Comparison of ENCODE assay signal across 17 cellular contexts in the genomic region with DNA sequence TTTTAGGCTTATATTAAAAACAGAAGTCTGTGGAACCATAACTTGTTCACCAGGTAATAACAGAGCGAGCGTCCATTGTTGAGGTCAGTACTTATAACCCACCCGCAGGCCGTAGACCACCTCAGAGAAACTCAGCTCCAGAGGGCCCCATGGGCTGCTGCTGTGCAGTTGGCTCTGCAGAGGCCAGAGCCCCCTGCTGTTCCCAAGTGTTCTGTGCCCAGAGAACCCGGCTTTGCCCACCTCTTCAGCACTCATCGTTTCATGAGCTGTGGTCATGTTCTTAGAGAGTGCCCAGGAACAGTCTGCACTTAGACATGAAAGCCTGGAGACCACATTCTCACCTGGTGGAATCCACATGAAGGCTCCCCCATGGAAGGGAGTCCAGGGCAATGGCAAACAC. TPM values are rescaled to one million over a fixed set of nuclear protein-coding genes. Genes with fewer than 3 reads are reported as not detected.
DNase-seq lines count a peak whose midpoint lies in the region; ATAC-seq and TF ChIP-seq lines count a peak whose summit lies in the region.
"Had no signal": no experiment of that assay in that cellular context is flagged by ENCODE, and none has a peak within 500 bp of the region (broad histone marks: within the 10 kb centered on the region; RNA-seq: fewer than 3 reads in every experiment).

No MANE protein-coding gene starts in this region.

- intact Hi-C loops in Calu3 (cut with micrococcal nuclease; ENCODE audit: unreplicated experiment) = loop anchor here (5.0 kb wide), 1 partner anchor 134 kb away; no protein-coding TSS in a partner anchor

- H3K36me3 Mint-ChIP-seq in Calu3 (ENCODE audit: insufficient read depth, unreplicated experiment) (no peaks in the 10 kb centered on the region), HFFc6 (ENCODE audit: low read depth) (no peaks in the 10 kb centered on the region), neural crest cell (ENCODE audit: low read depth) (no peaks in the 10 kb centered on the region)
- H3K36me3 Mint-ChIP-seq: CD8-positive, alpha-beta T cell had no signal

- H3K4me1 Mint-ChIP-seq in Calu3 (ENCODE audit: low read depth, unreplicated experiment) = no peaks in the 10 kb centered on the region
- peaks cover 12% of the 10 kb centered on the region for H3K4me1 Mint-ChIP-seq in HFFc6 (ENCODE audit: low read depth)
- peaks cover 3% of the 10 kb centered on the region for H3K4me1 Mint-ChIP-seq in neural crest cell

- TF ChIP-seq CTCF in Calu3 (IDR thresholded peaks at IDR 0.05; ENCODE audit: unreplicated experiment) (peak; percentile 23), HFFc6 (IDR thresholded peaks at IDR 0.05) (peak; percentile 49), astrocyte of the spinal cord (IDR thresholded peaks at IDR 0.05; ENCODE audit: low read depth, low read length) (peak; percentile 18), neural crest cell (conservative IDR thresholded peaks at IDR 0.05) (peak; percentile 12), GM10266 (IDR thresholded peaks at IDR 0.05; ENCODE audit: control insufficient read depth, insufficient read depth, low read depth, missing control alignments) (no peak)

- no peak overlapping the region for H3K4me3 ChIP-seq in astrocyte of the spinal cord (ENCODE audit: low read depth, low read length)
- H3K4me3 ChIP-seq: colonic mucosa, esophagus muscularis mucosa, PC-9, psoas muscle had no signal

- no peak for DNase-seq in Calu3
- DNase-seq in HFFc6 = no peak
- no peak for DNase-seq in astrocyte of the spinal cord (ENCODE audit: low read depth, low spot score)
- DNase-seq in neural crest cell (ENCODE audit: low read depth, low spot score) = no peak
- DNase-seq in NCI-H345 (lab: John Stamatoyannopoulos, UW) = no peak
- no peak for DNase-seq in GM10266 (ENCODE audit: extremely low spot score)
- DNase-seq: activated CD4-positive, alpha-beta T cell treated with anti-CD3 and anti-CD28 coated beads for 1 hour; activated T-cell treated with anti-CD3 and anti-CD28 coated beads, Interleukin-2, amount 50 U/mL, for 4 hours; CD8-positive, alpha-beta T cell; colonic mucosa; MV-4-11; NCI-H446; PC-9; psoas muscle had no signal

- H3K9me3 Mint-ChIP-seq in Calu3 (ENCODE audit: low read depth, unreplicated experiment) = no peaks in the 10 kb centered on the region
- no peaks in the 10 kb centered on the region for H3K9me3 Mint-ChIP-seq in HFFc6
- H3K9me3 Mint-ChIP-seq in neural crest cell = no peaks in the 10 kb centered on the region
- H3K9me3 Mint-ChIP-seq: activated T-cell treated with anti-CD3 and anti-CD28 coated beads, Interleukin-2, amount 50 U/mL, for 4 hours; CD8-positive, alpha-beta T cell had no signal

- in situ Hi-C loops in astrocyte of the spinal cord (cut with HindIII; ENCODE audit: low sequenced_read_pairs) = no loop called here

- H3K4me3 Mint-ChIP-seq in Calu3 (ENCODE audit: low read depth, unreplicated experiment) = no peak overlapping the region
- H3K4me3 Mint-ChIP-seq in HFFc6 = no peak overlapping the region
- H3K4me3 Mint-ChIP-seq in neural crest cell = no peak overlapping the region
- H3K4me3 Mint-ChIP-seq: activated T-cell treated with anti-CD3 and anti-CD28 coated beads, Interleukin-2, amount 50 U/mL, for 4 hours; CD8-positive, alpha-beta T cell had no signal

- H3K27ac Mint-ChIP-seq in Calu3 (ENCODE audit: unreplicated experiment) (no peak overlapping the region), HFFc6 (no peak overlapping the region), neural crest cell (ENCODE audit: unreplicated experiment) (no peak overlapping the region)
- H3K27ac Mint-ChIP-seq: CD8-positive, alpha-beta T cell had no signal

- BruUV-seq in Calu3 (replicated peaks; lab: Mats Ljungman, UMichigan) = no TSS peak

- ATAC-seq in GM18520 (IDR thresholded peaks at IDR 0.05; ENCODE audit: unreplicated experiment) = no peak
- ATAC-seq: activated T-cell treated with anti-CD3 and anti-CD28 coated beads, Interleukin-2, amount 50 U/mL, for 4 hours; CD8-positive, alpha-beta T cell; left lobe of liver; psoas muscle had no signal

- H3K27me3 Mint-ChIP-seq in Calu3 (ENCODE audit: unreplicated experiment) (no peaks in the 10 kb centered on the region), HFFc6 (ENCODE audit: insufficient read depth) (peaks cover 6% of the 10 kb centered on the region), neural crest cell (ENCODE audit: low read depth) (no peaks in the 10 kb centered on the region)

- CTCF ChIA-PET in Calu3 (lab: Charles Lee) = interaction anchor here (1.1 kb wide), 1 partner anchor 132 kb away, joined by 3 read pairs; no protein-coding TSS in a partner anchor

RNA-seq across cellular contexts. Expression of a gene that starts 50.4 kb away (rescaled TPM):
- total RNA-seq in Calu3 (2022) (10.8 and 13.1 TPM in 2 replicates), neural crest cell (31.0 and 37.2 TPM in 2 replicates)
- total RNA-seq in HFFc6 (2021; fragmentation: NEBNext Ultra II Directional; extraction: Animal tissue kit (Norgen Biotek cat#: 25700)) = 10 to 100 TPM; 11.5 to 13.6 (median 12.5) TPM
